In the genomic region with DNA sequence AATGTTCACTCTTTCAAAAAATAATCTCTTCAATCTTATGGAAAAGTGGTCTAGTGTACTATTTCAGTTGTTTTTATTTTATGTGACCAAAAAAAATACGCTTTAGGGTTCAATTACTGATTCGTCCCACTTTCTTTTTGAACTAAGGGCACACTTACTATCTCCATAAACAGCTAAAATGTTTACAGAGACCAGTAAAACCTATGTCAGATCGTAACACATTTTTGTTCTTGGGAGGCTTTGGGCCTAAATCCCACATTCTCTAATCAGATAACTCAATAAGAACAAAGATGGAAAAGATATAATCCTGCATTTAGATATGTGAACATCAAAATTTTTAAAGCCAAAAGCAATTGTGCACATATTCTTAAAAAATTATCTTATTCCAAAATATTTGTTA, we compare ENCODE assay signal across 9 cellular contexts. TPM values are rescaled to one million over a fixed set of nuclear protein-coding genes. Genes with fewer than 3 reads are reported as not detected.
DNase-seq lines count a peak whose midpoint lies in the region; TF ChIP-seq lines count a peak whose summit lies in the region.
"Had no signal": no experiment of that assay in that cellular context is flagged by ENCODE, and none has a peak within 500 bp of the region (broad histone marks: within the 10 kb centered on the region; RNA-seq: fewer than 3 reads in every experiment).

No MANE protein-coding gene starts in this region.

- H3K4me3 Mint-ChIP-seq in activated naive CD4-positive, alpha-beta T cell treated with anti-CD3 and anti-CD28 coated beads, Interleukin-2, amount 50 U/mL, for 24 hours: no peak overlapping the region
- H3K4me3 Mint-ChIP-seq in activated naive CD8-positive, alpha-beta T cell: no peak overlapping the region
- peak overlapping the region; percentile 91 for H3K4me3 Mint-ChIP-seq in type B pancreatic cell
- H3K4me3 Mint-ChIP-seq: activated T-cell treated with anti-CD3 and anti-CD28 coated beads, Interleukin-2, amount 50 U/mL, for 72 hours had no signal

- no peak for DNase-seq in activated naive CD4-positive, alpha-beta T cell treated with Interleukin-2 at 50 U/mL for 16 hours
- DNase-seq in left kidney (ENCODE audit: low read depth, low spot score) (peak; percentile 37), type B pancreatic cell (ENCODE audit: extremely low spot score, unreplicated experiment) (no peak), H4 (ENCODE audit: low spot score) (no peak), T1000 (lab: John Stamatoyannopoulos, UW) (no peak)
- no peak for DNase-seq in stimulated activated CD4-positive, alpha-beta T cell treated with anti-CD3 and anti-CD28 coated beads, Interleukin-1b, Interleukin-23, amount 100 ng/mL, for 48 hours
- DNase-seq: activated T-cell treated with anti-CD3 and anti-CD28 coated beads, Interleukin-2, amount 50 U/mL, for 72 hours had no signal

- H3K27me3 Mint-ChIP-seq in activated naive CD4-positive, alpha-beta T cell treated with anti-CD3 and anti-CD28 coated beads, Interleukin-2, amount 50 U/mL, for 24 hours: no peaks in the 10 kb centered on the region
- no peaks in the 10 kb centered on the region for H3K27me3 Mint-ChIP-seq in activated naive CD8-positive, alpha-beta T cell
- no peaks in the 10 kb centered on the region for H3K27me3 Mint-ChIP-seq in type B pancreatic cell

- H3K36me3 Mint-ChIP-seq in activated naive CD4-positive, alpha-beta T cell treated with anti-CD3 and anti-CD28 coated beads, Interleukin-2, amount 50 U/mL, for 24 hours: peaks cover 2% of the 10 kb centered on the region
- no peaks in the 10 kb centered on the region for H3K36me3 Mint-ChIP-seq in activated naive CD8-positive, alpha-beta T cell
- peaks cover 16% of the 10 kb centered on the region for H3K36me3 Mint-ChIP-seq in type B pancreatic cell

- H3K27ac Mint-ChIP-seq in activated naive CD4-positive, alpha-beta T cell treated with anti-CD3 and anti-CD28 coated beads, Interleukin-2, amount 50 U/mL, for 24 hours: peak overlapping the region; percentile 95
- peak overlapping the region; percentile 90 for H3K27ac Mint-ChIP-seq in activated naive CD8-positive, alpha-beta T cell
- peak overlapping the region; percentile 68 for H3K27ac Mint-ChIP-seq in type B pancreatic cell
- H3K27ac Mint-ChIP-seq: activated T-cell treated with anti-CD3 and anti-CD28 coated beads, Interleukin-2, amount 50 U/mL, for 72 hours had no signal

- no peaks in the 10 kb centered on the region for H3K9me3 Mint-ChIP-seq in activated naive CD4-positive, alpha-beta T cell treated with anti-CD3 and anti-CD28 coated beads, Interleukin-2, amount 50 U/mL, for 24 hours
- no peaks in the 10 kb centered on the region for H3K9me3 Mint-ChIP-seq in activated naive CD8-positive, alpha-beta T cell (ENCODE audit: low read depth)
- no peaks in the 10 kb centered on the region for H3K9me3 Mint-ChIP-seq in type B pancreatic cell
- H3K9me3 Mint-ChIP-seq: activated T-cell treated with anti-CD3 and anti-CD28 coated beads, Interleukin-2, amount 50 U/mL, for 72 hours had no signal

- peaks cover 37% of the 10 kb centered on the region for H3K4me1 Mint-ChIP-seq in activated naive CD4-positive, alpha-beta T cell treated with anti-CD3 and anti-CD28 coated beads, Interleukin-2, amount 50 U/mL, for 24 hours
- peaks cover 41% of the 10 kb centered on the region for H3K4me1 Mint-ChIP-seq in activated naive CD8-positive, alpha-beta T cell (ENCODE audit: low read depth)
- peaks cover 12% of the 10 kb centered on the region for H3K4me1 Mint-ChIP-seq in type B pancreatic cell (ENCODE audit: unreplicated experiment)

- no peak for TF ChIP-seq CTCF in type B pancreatic cell (conservative IDR thresholded peaks at IDR 0.05)

RNA-seq across cellular contexts. Expression of gene EPC1, which starts 29.8 kb away (rescaled TPM):
- 42.4 and 47.1 TPM in 2 replicates for total RNA-seq in type B pancreatic cell (ENCODE audit: low replicate concordance)
- total RNA-seq in H4 (2014; rRNA removed; shearing (Covaris generic)): 8.2 and 9.4 TPM in 2 replicates
